15 cellular contexts compared by ENCODE assay signal in the genomic region with DNA sequence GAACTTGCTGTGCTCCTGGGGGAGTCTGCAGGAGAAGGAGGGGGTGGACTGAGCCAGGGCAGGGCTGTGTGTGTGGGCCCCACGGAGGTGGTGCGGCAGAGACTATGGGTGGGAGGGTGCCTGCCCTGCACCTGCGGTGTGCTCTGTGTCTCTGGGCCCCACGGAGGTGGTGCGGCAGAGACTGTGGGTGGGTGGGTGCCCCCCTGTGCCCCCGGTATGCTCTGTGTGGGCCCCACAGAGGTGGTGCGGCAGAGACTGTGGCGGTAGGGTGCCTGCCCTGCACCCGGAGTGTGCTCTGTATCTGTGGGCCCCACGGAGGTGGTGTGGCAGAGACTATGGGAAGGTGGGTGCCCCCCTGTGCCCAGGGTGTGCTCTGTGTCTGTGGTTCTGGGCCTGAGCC.
DNase-seq lines count a peak whose midpoint lies in the region; ATAC-seq and TF ChIP-seq lines count a peak whose summit lies in the region.
"Had no signal": no experiment of that assay in that cellular context is flagged by ENCODE, and none has a peak within 500 bp of the region (broad histone marks: within the 10 kb centered on the region; RNA-seq: fewer than 3 reads in every experiment).

No MANE protein-coding gene starts in this region.

- peak overlapping the region; percentile 93 for H3K27ac Mint-ChIP-seq in CD8-positive, alpha-beta T cell
- peak overlapping the region; percentile 78 for H3K27ac Mint-ChIP-seq in T-helper 2 cell treated with Interferon-gamma antibody and Interleukin-4, amounts not matched to agents 5 μg/mL and 100 μg/mL, for 36 hours
- peak overlapping the region; percentile 98 for H3K27ac Mint-ChIP-seq in nephron progenitor cell

- POLR2A ChIA-PET in CD8-positive, alpha-beta T cell (lab: Charles Lee) = no interaction called here

- H3K9me3 ChIP-seq in CD8-positive, alpha-beta T cell (ENCODE audit: low read length) = no peaks in the 10 kb centered on the region
- no peaks in the 10 kb centered on the region for H3K9me3 ChIP-seq in lower lobe of right lung
- H3K9me3 ChIP-seq: BE2C, body of pancreas had no signal

- H3K27ac ChIP-seq in CD8-positive, alpha-beta T cell (ENCODE audit: low read depth, low read length) = peak overlapping the region; percentile 9
- H3K27ac ChIP-seq in lower lobe of right lung = no peak overlapping the region
- H3K27ac ChIP-seq: body of pancreas had no signal

- H3K27me3 ChIP-seq in CD8-positive, alpha-beta T cell (ENCODE audit: insufficient read depth, low read length) = no peaks in the 10 kb centered on the region
- no peaks in the 10 kb centered on the region for H3K27me3 ChIP-seq in lower lobe of right lung (ENCODE audit: low read depth)
- H3K27me3 ChIP-seq: BE2C, body of pancreas, stomach had no signal

- peaks cover 13% of the 10 kb centered on the region for H3K9me3 Mint-ChIP-seq in CD8-positive, alpha-beta T cell
- H3K9me3 Mint-ChIP-seq in T-helper 2 cell treated with Interferon-gamma antibody and Interleukin-4, amounts not matched to agents 5 μg/mL and 100 μg/mL, for 36 hours = peaks cover 29% of the 10 kb centered on the region
- peaks cover 47% of the 10 kb centered on the region for H3K9me3 Mint-ChIP-seq in nephron progenitor cell

- no peak for TF ChIP-seq CTCF in CD8-positive, alpha-beta T cell (IDR thresholded peaks at IDR 0.05)
- no peak for TF ChIP-seq CTCF in nephron progenitor cell (IDR thresholded peaks at IDR 0.05)
- TF ChIP-seq CTCF in lower lobe of right lung (IDR thresholded peaks at IDR 0.05) = no peak

- H3K36me3 Mint-ChIP-seq in CD8-positive, alpha-beta T cell = peaks cover 71% of the 10 kb centered on the region
- peaks cover 83% of the 10 kb centered on the region for H3K36me3 Mint-ChIP-seq in T-helper 2 cell treated with Interferon-gamma antibody and Interleukin-4, amounts not matched to agents 5 μg/mL and 100 μg/mL, for 36 hours (ENCODE audit: low read depth)
- peaks cover 86% of the 10 kb centered on the region for H3K36me3 Mint-ChIP-seq in nephron progenitor cell (ENCODE audit: low read depth)

- intact Hi-C loops in CD8-positive, alpha-beta T cell (cut with DNase I, micrococcal nuclease) = loop anchor here in 1 of 2 experiments (1.0 to 10.0 kb wide), 2 partner anchors 50 to 302 kb away; no protein-coding TSS in a partner anchor
- intact Hi-C loops in lower lobe of right lung (cut with DNase I) = no loop called here

- no peak overlapping the region for H3K4me3 ChIP-seq in CD8-positive, alpha-beta T cell (ENCODE audit: low read depth, low read length)
- no peak overlapping the region for H3K4me3 ChIP-seq in lower lobe of right lung
- H3K4me3 ChIP-seq: body of pancreas, lung, stomach had no signal

- H3K4me3 Mint-ChIP-seq in CD8-positive, alpha-beta T cell = peak overlapping the region; percentile 67
- H3K4me3 Mint-ChIP-seq in T-helper 2 cell treated with Interferon-gamma antibody and Interleukin-4, amounts not matched to agents 5 μg/mL and 100 μg/mL, for 36 hours = peak overlapping the region; percentile 68
- no peak overlapping the region for H3K4me3 Mint-ChIP-seq in nephron progenitor cell

- peak in 4 of 7 experiments; percentile 30 to 54 (median 42) for DNase-seq in CD8-positive, alpha-beta T cell
- no peak for DNase-seq in T-helper 2 cell treated with Interferon-gamma antibody and Interleukin-4, amounts not matched to agents 5 μg/mL and 100 μg/mL, for 36 hours (ENCODE audit: low spot score)
- DNase-seq in central memory CD4-positive, alpha-beta T cell = peak; percentile 28
- DNase-seq in nephron progenitor cell = no peak
- DNase-seq in lower lobe of right lung = no peak
- no peak for DNase-seq in GM03348 (ENCODE audit: low spot score)
- no peak for DNase-seq in NCI-H187 treated with DMSO at 0.1 percent for 48 hours (lab: John Stamatoyannopoulos, UW)
- DNase-seq in cortex of kidney (lab: John Stamatoyannopoulos, UW) = no peak
- DNase-seq: BE2C, body of pancreas, hypothalamus, KG1, NCI-H2029, stomach had no signal

- H3K27me3 Mint-ChIP-seq in CD8-positive, alpha-beta T cell (ENCODE audit: low read depth) = no peaks in the 10 kb centered on the region
- H3K27me3 Mint-ChIP-seq in T-helper 2 cell treated with Interferon-gamma antibody and Interleukin-4, amounts not matched to agents 5 μg/mL and 100 μg/mL, for 36 hours (ENCODE audit: low read depth) = no peaks in the 10 kb centered on the region
- peaks cover 3% of the 10 kb centered on the region for H3K27me3 Mint-ChIP-seq in nephron progenitor cell (ENCODE audit: low read depth, poor library complexity)

- CTCF ChIA-PET in CD8-positive, alpha-beta T cell (lab: Charles Lee) = no interaction called here

- ATAC-seq in CD8-positive, alpha-beta T cell = peak; percentile 68
- no peak for ATAC-seq in lower lobe of right lung
- ATAC-seq: body of pancreas had no signal

- peaks cover 49% of the 10 kb centered on the region for H3K4me1 Mint-ChIP-seq in CD8-positive, alpha-beta T cell (ENCODE audit: low read depth)
- peaks cover 19% of the 10 kb centered on the region for H3K4me1 Mint-ChIP-seq in T-helper 2 cell treated with Interferon-gamma antibody and Interleukin-4, amounts not matched to agents 5 μg/mL and 100 μg/mL, for 36 hours (ENCODE audit: low read depth)
- peaks cover 22% of the 10 kb centered on the region for H3K4me1 Mint-ChIP-seq in nephron progenitor cell

- H3K4me1 ChIP-seq in CD8-positive, alpha-beta T cell (ENCODE audit: insufficient read depth, low read length) = peaks cover 33% of the 10 kb centered on the region
- peaks cover 16% of the 10 kb centered on the region for H3K4me1 ChIP-seq in lower lobe of right lung
- H3K4me1 ChIP-seq: BE2C, body of pancreas had no signal

- peaks cover 11% of the 10 kb centered on the region for H3K36me3 ChIP-seq in CD8-positive, alpha-beta T cell (ENCODE audit: insufficient read depth, low read length)
- H3K36me3 ChIP-seq in lower lobe of right lung = peaks cover 44% of the 10 kb centered on the region

Comparison
In these comparisons a context has a peak if more than half of its experiments do, and no peak if none do; other contexts are left out.
1. DNase-seq: peak in CD8-positive, alpha-beta T cell (4 of 7) and central memory CD4-positive, alpha-beta T cell (single experiment); none in T-helper 2 cell treated with Interferon-gamma antibody and Interleukin-4, amounts not matched to agents 5 μg/mL and 100 μg/mL, for 36 hours (single experiment), nephron progenitor cell (single experiment), lower lobe of right lung (single experiment), GM03348 (single experiment), NCI-H187 treated with DMSO at 0.1 percent for 48 hours (single experiment) and cortex of kidney (single experiment).
2. Peak in every context shown above with its lines, with median percentiles within 50 percentile points of each other: H3K27ac Mint-ChIP-seq.